In genomic region chr18:51537487-51537886, GRCh38 we compare ENCODE assay signal across 8 cellular contexts.
DNase-seq lines count a peak whose midpoint lies in the region; ATAC-seq and TF ChIP-seq lines count a peak whose summit lies in the region.

No MANE protein-coding gene starts in this region.

- ATAC-seq in GM18907 (IDR thresholded peaks at IDR 0.05; ENCODE audit: unreplicated experiment) = peak; percentile 77
- peak; percentile 59 for ATAC-seq in HG03039 (IDR thresholded peaks at IDR 0.05; ENCODE audit: unreplicated experiment)
- no peak for ATAC-seq in GM21515 (IDR thresholded peaks at IDR 0.05; ENCODE audit: unreplicated experiment)
- no peak for ATAC-seq in HG03457 (IDR thresholded peaks at IDR 0.05; ENCODE audit: unreplicated experiment)

- H3K79me2 ChIP-seq in neural cell (replicated peaks; ENCODE audit: insufficient read depth, low read length) = no peaks in the 10 kb centered on the region

- no peak overlapping the region for H3K27ac Mint-ChIP-seq in endodermal cell

- no peak overlapping the region for H3K4me2 ChIP-seq in neural cell (ENCODE audit: low read length)

- H3K27me3 ChIP-seq in endodermal cell (ENCODE audit: control insufficient read depth, insufficient read depth, low read length, poor library complexity, severe bottlenecking) = no peaks in the 10 kb centered on the region
- H3K27me3 ChIP-seq in neural cell (ENCODE audit: insufficient read depth, low read depth, low read length) = no peaks in the 10 kb centered on the region

- peaks cover 6% of the 10 kb centered on the region for H3K9me3 Mint-ChIP-seq in endodermal cell

- H3K4me1 ChIP-seq in endodermal cell (ENCODE audit: control insufficient read depth, insufficient read depth, low read length) = peaks cover 3% of the 10 kb centered on the region

- no peak for TF ChIP-seq EP300 in neural cell (conservative IDR thresholded peaks at IDR 0.05; ENCODE audit: poor library complexity, severe bottlenecking)

- H3K27ac ChIP-seq in endodermal cell (ENCODE audit: low read depth, low read length) = no peak overlapping the region
- H3K27ac ChIP-seq in neural cell (ENCODE audit: low read length) = no peak overlapping the region

- H4K20me1 ChIP-seq in neural cell (ENCODE audit: insufficient read depth) = no peaks in the 10 kb centered on the region

- no peaks in the 10 kb centered on the region for H3K9me2 ChIP-seq in neural cell (ENCODE audit: insufficient read depth, low read length)

- DNase-seq in NCI-H69 (lab: John Stamatoyannopoulos, UW) (peak; percentile 78), endodermal cell (peak; percentile 80), GM10248 (ENCODE audit: extremely low spot score) (no peak)

- H3K4me1 Mint-ChIP-seq in endodermal cell = peaks cover 8% of the 10 kb centered on the region

- H3K36me3 ChIP-seq in endodermal cell (ENCODE audit: control insufficient read depth, insufficient read depth, low read length) = no peaks in the 10 kb centered on the region
- no peaks in the 10 kb centered on the region for H3K36me3 ChIP-seq in neural cell (ENCODE audit: insufficient read depth, low read length)

- POLR2A ChIA-PET in GM10248 (lab: Yijun Ruan, JAX) = no interaction called here

- peak; percentile 64 for TF ChIP-seq RAD21 in neural cell (conservative IDR thresholded peaks at IDR 0.05)

- H3F3A ChIP-seq in neural cell (ENCODE audit: insufficient read depth, low read length, poor library complexity, severe bottlenecking) = no peaks in the 10 kb centered on the region

- CTCF ChIA-PET in GM10248 (lab: Yijun Ruan, JAX) = no interaction called here

- TF ChIP-seq CTCF in endodermal cell (conservative IDR thresholded peaks at IDR 0.05) = peak; percentile 76
- peak; percentile 49 for TF ChIP-seq CTCF in neural cell (IDR thresholded peaks at IDR 0.05; ENCODE audit: poor library complexity, severe bottlenecking)
- no peak for TF ChIP-seq CTCF in GM10248 (IDR thresholded peaks at IDR 0.05; ENCODE audit: control extremely low read depth, extremely low read depth, low read depth, missing control alignments)

- no peaks in the 10 kb centered on the region for H3K27me3 Mint-ChIP-seq in endodermal cell (ENCODE audit: insufficient read depth)

- peaks cover 5% of the 10 kb centered on the region for H3K9me3 ChIP-seq in endodermal cell (ENCODE audit: control insufficient read depth, low read length)
- H3K9me3 ChIP-seq in neural cell (ENCODE audit: low read length) = no peaks in the 10 kb centered on the region

- no peak overlapping the region for H2AFZ ChIP-seq in neural cell (ENCODE audit: low read depth, low read length)

- 29 to 35% methylated on average over 2 to 6 of the region's 6 CpGs for WGBS in endodermal cell (ENCODE audit: insufficient coverage in 1 of 2, insufficient read length in 1 of 2), 2 experiments

- H3K4me3 ChIP-seq in endodermal cell (ENCODE audit: low read length) (no peak overlapping the region), neural cell (ENCODE audit: low read length) (no peak overlapping the region)

- H3K9ac ChIP-seq in endodermal cell (ENCODE audit: extremely low read depth, low read length, poor library complexity, severe bottlenecking) = no peak overlapping the region
- no peak overlapping the region for H3K9ac ChIP-seq in neural cell (ENCODE audit: low read length)

- H3K4me3 Mint-ChIP-seq in endodermal cell = no peak overlapping the region

- no peaks in the 10 kb centered on the region for H3K36me3 Mint-ChIP-seq in endodermal cell (ENCODE audit: low read depth)

TF ChIP-seq in neural cell, 6 proteins besides CTCF, POLR2A, EP300 and RAD21:
- TF ChIP-seq EZH2 (IDR thresholded peaks at IDR 0.05; ENCODE audit: borderline replicate concordance, insufficient read depth, low read length, poor library complexity, severe bottlenecking) = no peak
- TF ChIP-seq, protein P1, sequence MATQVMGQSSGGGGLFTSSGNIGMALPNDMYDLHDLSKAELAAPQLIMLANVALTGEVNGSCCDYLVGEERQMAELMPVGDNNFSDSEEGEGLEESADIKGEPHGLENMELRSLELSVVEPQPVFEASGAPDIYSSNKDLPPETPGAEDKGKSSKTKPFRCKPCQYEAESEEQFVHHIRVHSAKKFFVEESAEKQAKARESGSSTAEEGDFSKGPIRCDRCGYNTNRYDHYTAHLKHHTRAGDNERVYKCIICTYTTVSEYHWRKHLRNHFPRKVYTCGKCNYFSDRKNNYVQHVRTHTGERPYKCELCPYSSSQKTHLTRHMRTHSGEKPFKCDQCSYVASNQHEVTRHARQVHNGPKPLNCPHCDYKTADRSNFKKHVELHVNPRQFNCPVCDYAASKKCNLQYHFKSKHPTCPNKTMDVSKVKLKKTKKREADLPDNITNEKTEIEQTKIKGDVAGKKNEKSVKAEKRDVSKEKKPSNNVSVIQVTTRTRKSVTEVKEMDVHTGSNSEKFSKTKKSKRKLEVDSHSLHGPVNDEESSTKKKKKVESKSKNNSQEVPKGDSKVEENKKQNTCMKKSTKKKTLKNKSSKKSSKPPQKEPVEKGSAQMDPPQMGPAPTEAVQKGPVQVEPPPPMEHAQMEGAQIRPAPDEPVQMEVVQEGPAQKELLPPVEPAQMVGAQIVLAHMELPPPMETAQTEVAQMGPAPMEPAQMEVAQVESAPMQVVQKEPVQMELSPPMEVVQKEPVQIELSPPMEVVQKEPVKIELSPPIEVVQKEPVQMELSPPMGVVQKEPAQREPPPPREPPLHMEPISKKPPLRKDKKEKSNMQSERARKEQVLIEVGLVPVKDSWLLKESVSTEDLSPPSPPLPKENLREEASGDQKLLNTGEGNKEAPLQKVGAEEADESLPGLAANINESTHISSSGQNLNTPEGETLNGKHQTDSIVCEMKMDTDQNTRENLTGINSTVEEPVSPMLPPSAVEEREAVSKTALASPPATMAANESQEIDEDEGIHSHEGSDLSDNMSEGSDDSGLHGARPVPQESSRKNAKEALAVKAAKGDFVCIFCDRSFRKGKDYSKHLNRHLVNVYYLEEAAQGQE (IDR thresholded peaks at IDR 0.05; ENCODE audit: borderline replicate concordance) = no peak
- TF ChIP-seq MXI1 (conservative IDR thresholded peaks at IDR 0.05; ENCODE audit: poor library complexity, severe bottlenecking) = no peak
- no peak for TF ChIP-seq POLR2AphosphoS5 (IDR thresholded peaks at IDR 0.05)
- no peak for TF ChIP-seq TAF1 (IDR thresholded peaks at IDR 0.05; ENCODE audit: low read depth)
- peak; percentile 58 for TF ChIP-seq SMC3 (conservative IDR thresholded peaks at IDR 0.05; ENCODE audit: poor library complexity)

Comparison
In these comparisons a context has a peak if more than half of its experiments do, and no peak if none do; other contexts are left out.
1. ATAC-seq: peak in GM18907 (single experiment) and HG03039 (single experiment); none in GM21515 (single experiment) and HG03457 (single experiment).